In genomic region chr3:31735667-31736066, GRCh38 we compare ENCODE assay signal across 40 cellular contexts.
"Had no signal": no experiment of that assay in that cellular context is flagged by ENCODE, and none has a peak within 500 bp of the region (broad histone marks: within the 10 kb centered on the region; RNA-seq: fewer than 3 reads in every experiment).

No MANE protein-coding gene starts in this region.

- ATAC-seq: activated CD4-positive, alpha-beta T cell treated with anti-CD3 and anti-CD28 coated beads for 36 hours; activated CD4-positive, CD25-positive, alpha-beta regulatory T cell treated with anti-CD3 and anti-CD28 coated beads, Interleukin-2, amount 50 U/mL, for 24 hours; activated CD8-positive, alpha-beta memory T cell treated with anti-CD3 and anti-CD28 coated beads, Interleukin-2, amount 10 ng/mL, durations not matched to agents 7 days and 5 days; activated CD8-positive, alpha-beta T cell treated with anti-CD3 and anti-CD28 coated beads, Interleukin-2, amount 10 ng/mL, durations not matched to agents 7 days and 5 days; activated naive CD4-positive, alpha-beta T cell treated with anti-CD3 and anti-CD28 coated beads, Interleukin-2, amount 50 U/mL, for 72 hours; activated T-cell treated with anti-CD3 and anti-CD28 coated beads, Interleukin-2, amount 50 U/mL, for 4 hours; activated T-cell treated with anti-CD3 and anti-CD28 coated beads, Interleukin-2, amount 50 U/mL, for 72 hours; activated T-helper 17 cell treated with anti-CD3 and anti-CD28 coated beads, Interleukin-2, amount 50 U/mL, for 72 hours; body of pancreas had no signal

- H3K27me3 Mint-ChIP-seq: activated naive CD8-positive, alpha-beta T cell treated with anti-CD3 and anti-CD28 coated beads for 36 hours had no signal

- H3K27me3 ChIP-seq: adrenal gland, body of pancreas, brain microvascular endothelial cell, breast epithelium, cardiac muscle cell had no signal

- H3K9me3 Mint-ChIP-seq: activated CD4-positive, alpha-beta memory T cell treated with anti-CD3 and anti-CD28 coated beads, Interleukin-2, amount 10 ng/mL, durations not matched to agents 7 days and 5 days; activated CD4-positive, alpha-beta T cell treated with anti-CD3 and anti-CD28 coated beads, Interleukin-2, amount 10 ng/mL, durations not matched to agents 7 days and 5 days; activated naive CD4-positive, alpha-beta T cell treated with anti-CD3 and anti-CD28 coated beads for 36 hours; activated naive CD4-positive, alpha-beta T cell treated with anti-CD3 and anti-CD28 coated beads, Interleukin-2, amount 50 U/mL, for 72 hours; activated naive CD8-positive, alpha-beta T cell treated with anti-CD3 and anti-CD28 coated beads for 36 hours; activated T-cell treated with anti-CD3 and anti-CD28 coated beads, Interleukin-2, amount 50 U/mL, for 4 hours; activated T-cell treated with anti-CD3 and anti-CD28 coated beads, Interleukin-2, amount 50 U/mL, for 72 hours; activated T-helper 1 cell treated with anti-CD3 and anti-CD28 coated beads, Interleukin-12 subunit alpha, Interleukin-12 subunit beta, Interleukin-2, Interleukin-4 antibody, amounts not matched to agents 30 ng/mL and 10 ng/mL and 1 ng/mL, durations not matched to agents 14 hours and 24 hours and 36 hours; activated T-helper 17 cell treated with anti-CD3 and anti-CD28 coated beads, Interleukin-2, amount 50 U/mL, for 72 hours; central memory CD8-positive, alpha-beta T cell; T-helper 1 cell treated with Interleukin-12 subunit alpha and Interleukin-12 subunit beta and Interleukin-4 antibody, amounts not matched to agents 30 μg/mL and 1 μg/mL, for 36 hours; T-helper 2 cell treated with Interferon-gamma antibody and Interleukin-4, amounts not matched to agents 5 μg/mL and 100 μg/mL, for 36 hours had no signal

- DNase-seq: activated CD4-positive, alpha-beta memory T cell treated with anti-CD3 and anti-CD28 coated beads, Interleukin-2, amount 10 ng/mL, durations not matched to agents 7 days and 5 days; activated CD4-positive, alpha-beta T cell treated with anti-CD3 and anti-CD28 coated beads for 1 hour; activated CD4-positive, alpha-beta T cell treated with anti-CD3 and anti-CD28 coated beads for 36 hours; activated CD4-positive, alpha-beta T cell treated with anti-CD3 and anti-CD28 coated beads for 48 hours; activated CD4-positive, alpha-beta T cell treated with anti-CD3 and anti-CD28 coated beads, Interleukin-2, amount 10 ng/mL, durations not matched to agents 7 days and 5 days; activated CD4-positive, alpha-beta T cell treated with anti-CD3 and anti-CD28 coated beads, Interleukin-2, amount 50 U/mL, for 48 hours; activated CD4-positive, CD25-positive, alpha-beta regulatory T cell; activated CD8-positive, alpha-beta memory T cell treated with anti-CD3 and anti-CD28 coated beads for 24 hours; activated CD8-positive, alpha-beta memory T cell treated with anti-CD3 and anti-CD28 coated beads, Interleukin-2, amount 10 ng/mL, durations not matched to agents 7 days and 5 days; activated CD8-positive, alpha-beta memory T cell treated with anti-CD3 and anti-CD28 coated beads, Interleukin-2, amount 50 U/mL, for 48 hours; activated CD8-positive, alpha-beta T cell treated with anti-CD3 and anti-CD28 coated beads, Interleukin-2, amount 10 ng/mL, durations not matched to agents 7 days and 5 days; activated effector memory CD4-positive, alpha-beta T cell treated with anti-CD3 and anti-CD28 coated beads, Interleukin-2, amount 50 U/mL, for 16 hours; activated gamma-delta T cell treated with Interleukin-2 at 50 U/mL for 16 hours; activated naive CD4-positive, alpha-beta T cell; activated naive CD4-positive, alpha-beta T cell treated with anti-CD3 and anti-CD28 coated beads for 36 hours; activated naive CD4-positive, alpha-beta T cell treated with anti-CD3 and anti-CD28 coated beads, Interleukin-2, amount 50 U/mL, for 16 hours; activated naive CD8-positive, alpha-beta T cell treated with anti-CD3 and anti-CD28 coated beads for 36 hours; activated T-cell treated with anti-CD3 and anti-CD28 coated beads, Interleukin-2, amount 50 U/mL, for 1 hour; activated T-cell treated with anti-CD3 and anti-CD28 coated beads, Interleukin-2, amount 50 U/mL, for 4 hours; activated T-cell treated with anti-CD3 and anti-CD28 coated beads, Interleukin-2, amount 50 U/mL, for 72 hours; adrenal gland; amniotic stem cell; aorta; body of pancreas; brain microvascular endothelial cell; T-helper 1 cell; T-helper 2 cell; T-helper 9 cell had no signal

- FAIRE-seq: astrocyte, TTC549 had no signal

- H3K36me3 Mint-ChIP-seq: activated CD8-positive, alpha-beta memory T cell treated with anti-CD3 and anti-CD28 coated beads, Interleukin-2, amount 10 ng/mL, durations not matched to agents 7 days and 5 days; activated naive CD4-positive, alpha-beta T cell treated with anti-CD3 and anti-CD28 coated beads, Interleukin-2, amount 50 U/mL, for 72 hours; activated naive CD8-positive, alpha-beta T cell treated with anti-CD3 and anti-CD28 coated beads for 36 hours had no signal

- H3K4me1 ChIP-seq: adrenal gland, breast epithelium had no signal

- H3K9me3 ChIP-seq: adrenal gland, body of pancreas, breast epithelium had no signal

- H3K27ac Mint-ChIP-seq: activated CD4-positive, alpha-beta memory T cell treated with anti-CD3 and anti-CD28 coated beads, Interleukin-2, amount 10 ng/mL, durations not matched to agents 7 days and 5 days; activated CD4-positive, alpha-beta T cell treated with anti-CD3 and anti-CD28 coated beads for 36 hours; activated CD4-positive, alpha-beta T cell treated with anti-CD3 and anti-CD28 coated beads, Interleukin-2, amount 10 ng/mL, durations not matched to agents 7 days and 5 days; activated CD8-positive, alpha-beta memory T cell treated with anti-CD3 and anti-CD28 coated beads, Interleukin-2, amount 10 ng/mL, durations not matched to agents 7 days and 5 days; activated CD8-positive, alpha-beta T cell treated with anti-CD3 and anti-CD28 coated beads, Interleukin-2, amount 10 ng/mL, durations not matched to agents 7 days and 5 days; activated naive CD4-positive, alpha-beta T cell treated with anti-CD3 and anti-CD28 coated beads for 36 hours; activated naive CD4-positive, alpha-beta T cell treated with anti-CD3 and anti-CD28 coated beads, Interleukin-2, amount 50 U/mL, for 72 hours; activated naive CD8-positive, alpha-beta T cell treated with anti-CD3 and anti-CD28 coated beads for 36 hours; activated T-cell treated with anti-CD3 and anti-CD28 coated beads, Interleukin-2, amount 50 U/mL, for 72 hours; activated T-helper 1 cell treated with anti-CD3 and anti-CD28 coated beads, Interleukin-12 subunit alpha, Interleukin-12 subunit beta, Interleukin-2, Interleukin-4 antibody, amounts not matched to agents 30 ng/mL and 10 ng/mL and 1 ng/mL, durations not matched to agents 14 hours and 24 hours and 36 hours; activated T-helper 17 cell treated with anti-CD3 and anti-CD28 coated beads, Interleukin-2, amount 50 U/mL, for 72 hours; T-helper 1 cell treated with Interleukin-12 subunit alpha and Interleukin-12 subunit beta and Interleukin-4 antibody, amounts not matched to agents 30 μg/mL and 1 μg/mL, for 36 hours; T-helper 2 cell treated with Interferon-gamma antibody and Interleukin-4, amounts not matched to agents 5 μg/mL and 100 μg/mL, for 36 hours had no signal

- H3K4me1 Mint-ChIP-seq: activated CD4-positive, alpha-beta memory T cell treated with anti-CD3 and anti-CD28 coated beads, Interleukin-2, amount 10 ng/mL, durations not matched to agents 7 days and 5 days; activated CD4-positive, alpha-beta T cell treated with anti-CD3 and anti-CD28 coated beads for 36 hours; activated CD4-positive, alpha-beta T cell treated with anti-CD3 and anti-CD28 coated beads, Interleukin-2, amount 10 ng/mL, durations not matched to agents 7 days and 5 days; activated CD8-positive, alpha-beta memory T cell treated with anti-CD3 and anti-CD28 coated beads, Interleukin-2, amount 10 ng/mL, durations not matched to agents 7 days and 5 days; activated naive CD8-positive, alpha-beta T cell treated with anti-CD3 and anti-CD28 coated beads for 36 hours; activated T-helper 17 cell treated with anti-CD3 and anti-CD28 coated beads, Interleukin-2, amount 50 U/mL, for 72 hours; central memory CD8-positive, alpha-beta T cell had no signal

- H3K27ac ChIP-seq: adrenal gland, body of pancreas, brain microvascular endothelial cell, breast epithelium, cardiac muscle cell, VCaP had no signal

- H3K4me3 ChIP-seq: adrenal gland, body of pancreas, breast epithelium, cardiac muscle cell had no signal

- H3K36me3 ChIP-seq: adrenal gland, brain microvascular endothelial cell, breast epithelium, cardiac muscle cell had no signal

- H3K4me3 Mint-ChIP-seq: activated CD4-positive, alpha-beta memory T cell treated with anti-CD3 and anti-CD28 coated beads, Interleukin-2, amount 10 ng/mL, durations not matched to agents 7 days and 5 days; activated CD4-positive, alpha-beta T cell treated with anti-CD3 and anti-CD28 coated beads for 36 hours; activated CD4-positive, alpha-beta T cell treated with anti-CD3 and anti-CD28 coated beads, Interleukin-2, amount 10 ng/mL, durations not matched to agents 7 days and 5 days; activated CD8-positive, alpha-beta memory T cell treated with anti-CD3 and anti-CD28 coated beads, Interleukin-2, amount 10 ng/mL, durations not matched to agents 7 days and 5 days; activated CD8-positive, alpha-beta T cell treated with anti-CD3 and anti-CD28 coated beads, Interleukin-2, amount 10 ng/mL, durations not matched to agents 7 days and 5 days; activated naive CD4-positive, alpha-beta T cell treated with anti-CD3 and anti-CD28 coated beads for 36 hours; activated naive CD8-positive, alpha-beta T cell treated with anti-CD3 and anti-CD28 coated beads for 36 hours; activated T-cell treated with anti-CD3 and anti-CD28 coated beads, Interleukin-2, amount 50 U/mL, for 4 hours; activated T-cell treated with anti-CD3 and anti-CD28 coated beads, Interleukin-2, amount 50 U/mL, for 72 hours; activated T-helper 1 cell treated with anti-CD3 and anti-CD28 coated beads, Interleukin-12 subunit alpha, Interleukin-12 subunit beta, Interleukin-2, Interleukin-4 antibody, amounts not matched to agents 30 ng/mL and 10 ng/mL and 1 ng/mL, durations not matched to agents 14 hours and 24 hours and 36 hours; activated T-helper 17 cell treated with anti-CD3 and anti-CD28 coated beads, Interleukin-2, amount 50 U/mL, for 72 hours; central memory CD8-positive, alpha-beta T cell; T-helper 1 cell treated with Interleukin-12 subunit alpha and Interleukin-12 subunit beta and Interleukin-4 antibody, amounts not matched to agents 30 μg/mL and 1 μg/mL, for 36 hours; T-helper 2 cell treated with Interferon-gamma antibody and Interleukin-4, amounts not matched to agents 5 μg/mL and 100 μg/mL, for 36 hours had no signal
